1 cellular context compared by ENCODE assay signal in genomic region chr19:43026369-43026768, GRCh38. TPM values are rescaled to one million over a fixed set of nuclear protein-coding genes. Genes with fewer than 3 reads are reported as not detected.
"Had no signal": no experiment of that assay in that cellular context is flagged by ENCODE, and none has a peak within 500 bp of the region (broad histone marks: within the 10 kb centered on the region; RNA-seq: fewer than 3 reads in every experiment).

Gene PSG11 (minus strand): TSS chr19:43026469. CDS start chr19:43026372, 97 bp downstream.

RNA-seq across cellular contexts. Expression of gene PSG11, which starts in this region (rescaled TPM):
- total RNA-seq: GM12878 had no signal
- polyA plus RNA-seq: GM12878 had no signal
